8 cellular contexts compared by ENCODE assay signal in genomic region chr1:220908757-220909156, GRCh38. TPM values are rescaled to one million over a fixed set of nuclear protein-coding genes. Genes with fewer than 3 reads are reported as not detected.
DNase-seq lines count a peak whose midpoint lies in the region; ATAC-seq lines count a peak whose summit lies in the region.

No MANE protein-coding gene starts in this region.

- ATAC-seq in HG02973 (IDR thresholded peaks at IDR 0.05; ENCODE audit: unreplicated experiment), result peak; percentile 61
- ATAC-seq in HG02588 (IDR thresholded peaks at IDR 0.05; ENCODE audit: unreplicated experiment), result no peak
- no peak for ATAC-seq in HG03095 (IDR thresholded peaks at IDR 0.05; ENCODE audit: unreplicated experiment)
- no peak for ATAC-seq in GM21723 (IDR thresholded peaks at IDR 0.05; ENCODE audit: unreplicated experiment)

- peak; percentile 48 for DNase-seq in ELR (ENCODE audit: low read depth)
- peak; percentile 51 for DNase-seq in amniotic epithelial cell (ENCODE audit: low read depth)
- DNase-seq in myocyte (ENCODE audit: low read depth), result peak; percentile 54
- no peak for DNase-seq in NCI-H345 treated with DMSO at 0.1 percent for 48 hours (lab: John Stamatoyannopoulos, UW; ENCODE audit: unreplicated experiment)

RNA-seq across cellular contexts. Expression of gene HLX, which starts 29.5 kb away (rescaled TPM):
- total RNA-seq in myocyte, result 2.3 and 4.0 TPM in 2 replicates
- 15.5 TPM for polyA plus RNA-seq in myocyte (2012)
